Comparison of ENCODE assay signal across 6 cellular contexts in the genomic region with DNA sequence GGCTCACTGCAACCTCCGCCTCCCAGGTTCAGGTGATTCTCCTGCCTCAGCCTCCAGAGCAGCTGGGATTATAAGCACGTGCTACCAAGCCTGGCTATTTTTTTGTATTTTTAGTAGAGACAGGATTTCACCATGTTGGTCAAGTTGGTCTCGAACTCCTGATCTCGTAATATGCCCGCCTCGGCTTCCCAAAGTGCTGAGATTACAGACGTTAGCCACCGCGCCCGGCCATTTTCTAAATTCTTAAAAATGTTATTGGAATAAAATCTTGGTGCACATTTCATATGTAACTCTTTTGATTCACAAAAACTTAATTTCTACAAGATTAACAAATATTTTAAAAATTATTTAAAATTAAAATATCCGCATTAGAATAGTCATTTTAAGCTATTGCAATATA.
"Had no signal": no experiment of that assay in that cellular context is flagged by ENCODE, and none has a peak within 500 bp of the region (broad histone marks: within the 10 kb centered on the region; RNA-seq: fewer than 3 reads in every experiment).

No MANE protein-coding gene starts in this region.

- DNase-seq: IMR-90, KBM-7, KG1 had no signal

- ATAC-seq: HepG2, K562 had no signal

- FAIRE-seq: HepG2, HTR-8/SVneo, K562 had no signal
